11 cellular contexts compared by ENCODE assay signal in the genomic region with DNA sequence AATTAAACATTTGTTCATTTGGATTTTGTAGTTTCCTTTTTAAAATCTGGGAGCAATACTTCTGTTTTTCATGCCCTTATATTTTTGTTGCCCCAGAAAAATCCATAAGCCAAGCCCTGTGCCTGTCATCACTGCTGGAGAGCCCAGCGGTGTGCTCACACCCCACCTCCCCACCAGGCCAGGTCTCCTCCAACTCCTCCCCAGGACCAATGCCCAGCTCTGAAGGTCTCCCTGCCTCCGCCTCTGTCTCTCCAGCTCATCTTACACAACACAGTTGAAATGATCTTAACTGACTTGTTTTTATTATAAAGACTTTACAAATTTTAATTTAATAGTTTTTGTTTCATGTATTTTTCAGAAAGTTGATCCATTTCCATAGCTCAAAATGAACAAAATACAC.
DNase-seq lines count a peak whose midpoint lies in the region; ATAC-seq and TF ChIP-seq lines count a peak whose summit lies in the region.
"Had no signal": no experiment of that assay in that cellular context is flagged by ENCODE, and none has a peak within 500 bp of the region (broad histone marks: within the 10 kb centered on the region; RNA-seq: fewer than 3 reads in every experiment).

No MANE protein-coding gene starts in this region.

- peaks cover 17% of the 10 kb centered on the region for H3K27me3 Mint-ChIP-seq in activated CD4-positive, alpha-beta T cell treated with anti-CD3 and anti-CD28 coated beads for 36 hours
- H3K27me3 Mint-ChIP-seq in activated CD4-positive, alpha-beta T cell treated with anti-CD3 and anti-CD28 coated beads, Interleukin-2, amount 10 ng/mL, durations not matched to agents 7 days and 5 days: peaks cover 27% of the 10 kb centered on the region
- H3K27me3 Mint-ChIP-seq in brain (peaks cover 11% of the 10 kb centered on the region), osteocyte (ENCODE audit: unreplicated experiment) (peaks cover 38% of the 10 kb centered on the region)

- H3K36me3 Mint-ChIP-seq in activated CD4-positive, alpha-beta T cell treated with anti-CD3 and anti-CD28 coated beads for 36 hours (ENCODE audit: low read depth): no peaks in the 10 kb centered on the region
- no peaks in the 10 kb centered on the region for H3K36me3 Mint-ChIP-seq in activated CD4-positive, alpha-beta T cell treated with anti-CD3 and anti-CD28 coated beads, Interleukin-2, amount 10 ng/mL, durations not matched to agents 7 days and 5 days (ENCODE audit: low read depth)
- H3K36me3 Mint-ChIP-seq in brain (no peaks in the 10 kb centered on the region), osteocyte (ENCODE audit: unreplicated experiment) (no peaks in the 10 kb centered on the region)

- DNase-seq in activated CD4-positive, alpha-beta T cell treated with anti-CD3 and anti-CD28 coated beads for 36 hours: no peak
- no peak for DNase-seq in activated CD4-positive, alpha-beta T cell treated with anti-CD3 and anti-CD28 coated beads, Interleukin-2, amount 10 ng/mL, durations not matched to agents 7 days and 5 days
- DNase-seq in osteocyte (ENCODE audit: extremely low spot score, unreplicated experiment) (no peak), T-helper 1 cell (no peak), NCI-H774 (lab: John Stamatoyannopoulos, UW) (no peak)

- WGBS in HUES64: 58% methylated on average over 2 of the region's 2 CpGs

- peaks cover 7% of the 10 kb centered on the region for H3K4me1 Mint-ChIP-seq in activated CD4-positive, alpha-beta T cell treated with anti-CD3 and anti-CD28 coated beads for 36 hours
- peaks cover 6% of the 10 kb centered on the region for H3K4me1 Mint-ChIP-seq in activated CD4-positive, alpha-beta T cell treated with anti-CD3 and anti-CD28 coated beads, Interleukin-2, amount 10 ng/mL, durations not matched to agents 7 days and 5 days
- H3K4me1 Mint-ChIP-seq in brain (peaks cover 65% of the 10 kb centered on the region), osteocyte (ENCODE audit: unreplicated experiment) (peaks cover 6% of the 10 kb centered on the region)

- no peaks in the 10 kb centered on the region for H3K9me3 Mint-ChIP-seq in activated CD4-positive, alpha-beta T cell treated with anti-CD3 and anti-CD28 coated beads for 36 hours (ENCODE audit: low read depth)
- no peaks in the 10 kb centered on the region for H3K9me3 Mint-ChIP-seq in activated CD4-positive, alpha-beta T cell treated with anti-CD3 and anti-CD28 coated beads, Interleukin-2, amount 10 ng/mL, durations not matched to agents 7 days and 5 days
- H3K9me3 Mint-ChIP-seq in brain: peaks cover 0 to 7% (median 0%) of the 10 kb centered on the region in 5 experiments
- no peaks in the 10 kb centered on the region for H3K9me3 Mint-ChIP-seq in osteocyte (ENCODE audit: unreplicated experiment)
- H3K9me3 Mint-ChIP-seq: naive thymus-derived CD4-positive, alpha-beta T cell had no signal

- H3K36me3 ChIP-seq in HUES64 (ENCODE audit: insufficient read depth, low read length): no peaks in the 10 kb centered on the region
- H3K36me3 ChIP-seq: prostate gland had no signal

- peak overlapping the region; percentile 71 for H3K4me3 Mint-ChIP-seq in activated CD4-positive, alpha-beta T cell treated with anti-CD3 and anti-CD28 coated beads for 36 hours
- no peak overlapping the region for H3K4me3 Mint-ChIP-seq in activated CD4-positive, alpha-beta T cell treated with anti-CD3 and anti-CD28 coated beads, Interleukin-2, amount 10 ng/mL, durations not matched to agents 7 days and 5 days
- H3K4me3 Mint-ChIP-seq in brain (peak overlapping the region; percentile 4 to 87 (median 82)), osteocyte (ENCODE audit: unreplicated experiment) (peak overlapping the region; percentile 72)

- H3K27me3 ChIP-seq in HUES64 (ENCODE audit: insufficient read depth, low read length): peaks cover 64% of the 10 kb centered on the region

- H3K27ac ChIP-seq in HUES64 (ENCODE audit: low read depth, low read length): no peak overlapping the region
- H3K27ac ChIP-seq: prostate gland had no signal

- ATAC-seq in activated CD4-positive, alpha-beta T cell treated with anti-CD3 and anti-CD28 coated beads for 36 hours: no peak
- ATAC-seq in HG02678 (IDR thresholded peaks at IDR 0.05; ENCODE audit: unreplicated experiment): no peak

- intact Hi-C loops in activated CD4-positive, alpha-beta T cell treated with anti-CD3 and anti-CD28 coated beads for 36 hours (cut with DNase I, micrococcal nuclease): loop anchor here (1.0 to 2.0 kb wide), 6 partner anchors 13 to 223 kb away; no protein-coding TSS in a partner anchor

- POLR2A ChIA-PET in activated CD4-positive, alpha-beta T cell treated with anti-CD3 and anti-CD28 coated beads for 36 hours (lab: Charles Lee): no interaction called here
- POLR2A ChIA-PET in activated CD4-positive, alpha-beta T cell treated with anti-CD3 and anti-CD28 coated beads, Interleukin-2, amount 10 ng/mL, durations not matched to agents 7 days and 5 days (lab: Charles Lee): no interaction called here

- TF ChIP-seq CTCF in brain (conservative IDR thresholded peaks at IDR 0.05) (no peak), osteocyte (IDR thresholded peaks at IDR 0.05) (no peak)

- H3K4me1 ChIP-seq in HUES64 (ENCODE audit: insufficient read depth, low read length): no peaks in the 10 kb centered on the region
- H3K4me1 ChIP-seq: prostate gland had no signal

- CTCF ChIA-PET in activated CD4-positive, alpha-beta T cell treated with anti-CD3 and anti-CD28 coated beads for 36 hours (lab: Charles Lee): interaction anchor here (0.6 to 6.5 kb wide), 23 partner anchors 11 to 548 kb away, joined by 3 to 89 read pairs (median 4); a partner anchor contains a TSS
- CTCF ChIA-PET in activated CD4-positive, alpha-beta T cell treated with anti-CD3 and anti-CD28 coated beads, Interleukin-2, amount 10 ng/mL, durations not matched to agents 7 days and 5 days (lab: Charles Lee): interaction anchor here (0.9 to 9.5 kb wide), 3 partner anchors 12 to 71 kb away, joined by 3 to 71 read pairs (median 9); no protein-coding TSS in a partner anchor

- H3K9ac ChIP-seq in HUES64 (ENCODE audit: low read depth, low read length): no peak overlapping the region
- H3K9ac ChIP-seq: SK-N-SH had no signal

- no peaks in the 10 kb centered on the region for H3K9me3 ChIP-seq in HUES64 (ENCODE audit: insufficient read depth, low read depth, low read length)
- H3K9me3 ChIP-seq: prostate gland, SK-N-SH had no signal

- peak overlapping the region; percentile 45; the same call in 1 of the 2 replicates for H3K4me3 ChIP-seq in HUES64 (ENCODE audit: low read length)

- H3K27ac Mint-ChIP-seq in activated CD4-positive, alpha-beta T cell treated with anti-CD3 and anti-CD28 coated beads for 36 hours: no peak overlapping the region
- no peak overlapping the region for H3K27ac Mint-ChIP-seq in activated CD4-positive, alpha-beta T cell treated with anti-CD3 and anti-CD28 coated beads, Interleukin-2, amount 10 ng/mL, durations not matched to agents 7 days and 5 days
- H3K27ac Mint-ChIP-seq in brain (peak overlapping the region in 4 of 5 experiments; percentile 50 to 98 (median 86)), osteocyte (ENCODE audit: unreplicated experiment) (no peak overlapping the region)

Comparison
In these comparisons a context has a peak if more than half of its experiments do, and no peak if none do; other contexts are left out.
1. H3K27ac Mint-ChIP-seq: peak in brain (4 of 5); none in activated CD4-positive, alpha-beta T cell treated with anti-CD3 and anti-CD28 coated beads for 36 hours (single experiment), activated CD4-positive, alpha-beta T cell treated with anti-CD3 and anti-CD28 coated beads, Interleukin-2, amount 10 ng/mL, durations not matched to agents 7 days and 5 days (single experiment) and osteocyte (single experiment).